ENCODE assay signal across 12 cellular contexts in genomic region chr12:64716839-64717455, GRCh38.
"Had no signal": no experiment of that assay in that cellular context is flagged by ENCODE, and none has a peak within 500 bp of the region (broad histone marks: within the 10 kb centered on the region; RNA-seq: fewer than 3 reads in every experiment).

No MANE protein-coding gene starts in this region.

- H3K9me3 ChIP-seq: pancreas, tibial artery, uterus had no signal

- H3K36me3 ChIP-seq: uterus had no signal

- H3K4me3 Mint-ChIP-seq: activated CD4-positive, alpha-beta memory T cell treated with anti-CD3 and anti-CD28 coated beads, Interleukin-2, amount 10 ng/mL, durations not matched to agents 7 days and 5 days; nephron had no signal

- H3K27me3 ChIP-seq: pancreas, tibial artery, uterus had no signal

- H3K9me3 Mint-ChIP-seq: activated CD4-positive, alpha-beta memory T cell treated with anti-CD3 and anti-CD28 coated beads, Interleukin-2, amount 10 ng/mL, durations not matched to agents 7 days and 5 days; activated naive CD4-positive, alpha-beta T cell treated with anti-CD3 and anti-CD28 coated beads, Interleukin-2, amount 50 U/mL, for 72 hours; nephron had no signal

- H3K27ac Mint-ChIP-seq: activated CD4-positive, alpha-beta memory T cell treated with anti-CD3 and anti-CD28 coated beads, Interleukin-2, amount 10 ng/mL, durations not matched to agents 7 days and 5 days; nephron had no signal

- H3K27me3 Mint-ChIP-seq: activated CD4-positive, alpha-beta memory T cell treated with anti-CD3 and anti-CD28 coated beads, Interleukin-2, amount 10 ng/mL, durations not matched to agents 7 days and 5 days had no signal

- DNase-seq: activated CD4-positive, alpha-beta memory T cell treated with anti-CD3 and anti-CD28 coated beads, Interleukin-2, amount 10 ng/mL, durations not matched to agents 7 days and 5 days; activated CD4-positive, alpha-beta T cell treated with anti-CD3 and anti-CD28 coated beads for 1 hour; aorta; cortex of kidney; pancreas; stimulated activated CD4-positive, alpha-beta T cell treated with anti-CD3 and anti-CD28 coated beads, Interleukin-4, amount 100 ng/mL, for 4 hours; T-helper 9 cell; tibial artery; uterus had no signal

- ATAC-seq: activated naive CD4-positive, alpha-beta T cell treated with anti-CD3 and anti-CD28 coated beads, Interleukin-2, amount 50 U/mL, for 72 hours; pancreas had no signal

- H3K4me3 ChIP-seq: pancreas, skin epidermis, tibial artery, uterus had no signal

- H3K27ac ChIP-seq: pancreas, skin epidermis, tibial artery, uterus had no signal

- H3K4me1 ChIP-seq: pancreas, tibial artery, uterus had no signal
